Comparison of ENCODE assay signal across 2 cellular contexts in genomic region chr3:25781145-25781757, GRCh38.
TF ChIP-seq lines count a peak whose summit lies in the region.

No MANE protein-coding gene starts in this region.

TF ChIP-seq in IMR-90, 13 proteins besides CTCF, POLR2A, EP300 and RAD21:
- TF ChIP-seq MAZ (IDR thresholded peaks at IDR 0.05; ENCODE audit: borderline replicate concordance, low read depth, low read length) = no peak
- TF ChIP-seq, protein P1, sequence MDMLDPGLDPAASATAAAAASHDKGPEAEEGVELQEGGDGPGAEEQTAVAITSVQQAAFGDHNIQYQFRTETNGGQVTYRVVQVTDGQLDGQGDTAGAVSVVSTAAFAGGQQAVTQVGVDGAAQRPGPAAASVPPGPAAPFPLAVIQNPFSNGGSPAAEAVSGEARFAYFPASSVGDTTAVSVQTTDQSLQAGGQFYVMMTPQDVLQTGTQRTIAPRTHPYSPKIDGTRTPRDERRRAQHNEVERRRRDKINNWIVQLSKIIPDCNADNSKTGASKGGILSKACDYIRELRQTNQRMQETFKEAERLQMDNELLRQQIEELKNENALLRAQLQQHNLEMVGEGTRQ (IDR thresholded peaks at IDR 0.05; ENCODE audit: low read depth, low read length) = no peak
- TF ChIP-seq NFE2L2 (IDR thresholded peaks at IDR 0.05; ENCODE audit: low read depth, low read length) = no peak
- TF ChIP-seq RCOR1 (IDR thresholded peaks at IDR 0.05; ENCODE audit: insufficient replicate concordance, low read length) = no peak
- no peak for TF ChIP-seq MXI1 (IDR thresholded peaks at IDR 0.05; ENCODE audit: borderline replicate concordance, low read depth, low read length)
- no peak for TF ChIP-seq RFX5 (IDR thresholded peaks at IDR 0.05; ENCODE audit: low read depth, low read length)
- TF ChIP-seq SMC3 (IDR thresholded peaks at IDR 0.05; ENCODE audit: low read depth, low read length) = no peak
- TF ChIP-seq CEBPB (IDR thresholded peaks at IDR 0.05; ENCODE audit: low read depth, low read length) = no peak
- no peak for TF ChIP-seq MAFK (IDR thresholded peaks at IDR 0.05; ENCODE audit: low read depth, low read length)
- TF ChIP-seq BHLHE40 (IDR thresholded peaks at IDR 0.05; ENCODE audit: low read depth, low read length) = no peak
- no peak for TF ChIP-seq FOS (IDR thresholded peaks at IDR 0.05; ENCODE audit: low read depth, low read length)
- TF ChIP-seq, protein P2, sequence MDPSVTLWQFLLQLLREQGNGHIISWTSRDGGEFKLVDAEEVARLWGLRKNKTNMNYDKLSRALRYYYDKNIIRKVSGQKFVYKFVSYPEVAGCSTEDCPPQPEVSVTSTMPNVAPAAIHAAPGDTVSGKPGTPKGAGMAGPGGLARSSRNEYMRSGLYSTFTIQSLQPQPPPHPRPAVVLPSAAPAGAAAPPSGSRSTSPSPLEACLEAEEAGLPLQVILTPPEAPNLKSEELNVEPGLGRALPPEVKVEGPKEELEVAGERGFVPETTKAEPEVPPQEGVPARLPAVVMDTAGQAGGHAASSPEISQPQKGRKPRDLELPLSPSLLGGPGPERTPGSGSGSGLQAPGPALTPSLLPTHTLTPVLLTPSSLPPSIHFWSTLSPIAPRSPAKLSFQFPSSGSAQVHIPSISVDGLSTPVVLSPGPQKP (IDR thresholded peaks at IDR 0.05; ENCODE audit: borderline replicate concordance, low read depth, low read length) = no peak
- TF ChIP-seq CHD1 (IDR thresholded peaks at IDR 0.05; ENCODE audit: low read depth, low read length) = no peak

TF ChIP-seq in GM12878, 131 proteins besides CTCF, POLR2A, EP300 and RAD21:
- TF ChIP-seq ATF7 (IDR thresholded peaks at IDR 0.05; ENCODE audit: low read depth) (0 out of 2 replicates have a peak, but pooled peaks have one; percentile 41), TBL1XR1 (IDR thresholded peaks at IDR 0.05; ENCODE audit: low read depth, low read length) (0 out of 2 replicates have a peak, but pooled peaks have one; percentile 10), CREB1 (IDR thresholded peaks at IDR 0.05; ENCODE audit: low read depth) (peak; percentile 59; the same call in 1 of the 2 replicates), TCF7 (IDR thresholded peaks at IDR 0.05; ENCODE audit: borderline replicate concordance) (no peak), IRF4 (IDR thresholded peaks at IDR 0.05; ENCODE audit: low read depth, low read length) (no peak), ASH2L (IDR thresholded peaks at IDR 0.05; ENCODE audit: borderline replicate concordance, low read depth) (0 out of 2 replicates have a peak, but pooled peaks have one; percentile 47), SPI1 (IDR thresholded peaks at IDR 0.05; ENCODE audit: borderline replicate concordance, insufficient read depth, low read depth, low read length) (peak; percentile 31; the same call in 1 of the 2 replicates), ZSCAN29 (IDR thresholded peaks at IDR 0.05) (no peak), CBX5 (IDR thresholded peaks at IDR 0.05; ENCODE audit: low read depth) (0 out of 2 replicates have a peak, but pooled peaks have one; percentile 41), NBN (IDR thresholded peaks at IDR 0.05) (peak; percentile 71; the same call in 1 of the 2 replicates)
- TF ChIP-seq, protein P3, sequence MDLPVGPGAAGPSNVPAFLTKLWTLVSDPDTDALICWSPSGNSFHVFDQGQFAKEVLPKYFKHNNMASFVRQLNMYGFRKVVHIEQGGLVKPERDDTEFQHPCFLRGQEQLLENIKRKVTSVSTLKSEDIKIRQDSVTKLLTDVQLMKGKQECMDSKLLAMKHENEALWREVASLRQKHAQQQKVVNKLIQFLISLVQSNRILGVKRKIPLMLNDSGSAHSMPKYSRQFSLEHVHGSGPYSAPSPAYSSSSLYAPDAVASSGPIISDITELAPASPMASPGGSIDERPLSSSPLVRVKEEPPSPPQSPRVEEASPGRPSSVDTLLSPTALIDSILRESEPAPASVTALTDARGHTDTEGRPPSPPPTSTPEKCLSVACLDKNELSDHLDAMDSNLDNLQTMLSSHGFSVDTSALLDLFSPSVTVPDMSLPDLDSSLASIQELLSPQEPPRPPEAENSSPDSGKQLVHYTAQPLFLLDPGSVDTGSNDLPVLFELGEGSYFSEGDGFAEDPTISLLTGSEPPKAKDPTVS (IDR thresholded peaks at IDR 0.05; ENCODE audit: low read depth, low read length) = no peak
